10 cellular contexts compared by ENCODE assay signal in the genomic region with DNA sequence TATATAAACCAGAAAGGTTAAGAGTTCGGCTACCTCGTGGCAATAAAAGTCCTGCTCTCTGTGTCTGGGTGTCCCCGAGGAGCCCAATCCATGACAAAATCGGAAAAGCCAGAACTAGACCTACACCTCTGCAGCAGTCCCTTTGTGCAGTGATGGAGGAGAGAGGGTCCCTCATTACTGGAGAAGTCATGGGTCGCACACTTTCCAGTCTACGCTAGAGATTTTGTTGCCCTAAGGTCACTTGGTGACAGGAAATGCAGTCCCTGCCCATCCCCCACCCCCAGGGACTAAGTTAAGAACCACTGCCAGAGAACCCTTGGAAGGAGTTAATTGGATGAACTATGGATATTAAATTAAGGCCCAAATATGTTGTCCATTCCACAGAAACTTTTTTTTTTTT.
DNase-seq lines count a peak whose midpoint lies in the region; ATAC-seq and TF ChIP-seq lines count a peak whose summit lies in the region.
"Had no signal": no experiment of that assay in that cellular context is flagged by ENCODE, and none has a peak within 500 bp of the region (broad histone marks: within the 10 kb centered on the region; RNA-seq: fewer than 3 reads in every experiment).

No MANE protein-coding gene starts in this region.

- WGBS in right lobe of liver (ENCODE audit: insufficient coverage, low coverage, low lambda C conversion rate, missing lambda C conversion rate): 75% methylated on average over 6 of the region's 6 CpGs
- 69% methylated on average over 6 of the region's 6 CpGs for WGBS in smooth muscle cell (ENCODE audit: low lambda C conversion rate)

- no peaks in the 10 kb centered on the region for H3K27me3 ChIP-seq in HUES48 (ENCODE audit: control insufficient read depth, insufficient read depth, low read length)
- H3K27me3 ChIP-seq in right lobe of liver: no peaks in the 10 kb centered on the region
- H3K27me3 ChIP-seq in smooth muscle cell (ENCODE audit: low read depth): no peaks in the 10 kb centered on the region

- no peak overlapping the region for H2AFZ ChIP-seq in smooth muscle cell (ENCODE audit: low read depth)

- no peak for TF ChIP-seq POLR2A in right lobe of liver (IDR thresholded peaks at IDR 0.05)

- H3K4me3 ChIP-seq in HUES48 (ENCODE audit: low read depth, low read length): peak overlapping the region; percentile 40
- H3K4me3 ChIP-seq in right lobe of liver: no peak overlapping the region
- H3K4me3 ChIP-seq in smooth muscle cell: no peak overlapping the region

- DNase-seq in caudate nucleus (lab: John Stamatoyannopoulos, UW) (no peak), right lobe of liver (no peak), smooth muscle cell (lab: John Stamatoyannopoulos, UW; ENCODE audit: unreplicated experiment) (no peak), mesenteric fat pad (ENCODE audit: low spot score) (no peak), amygdala (lab: John Stamatoyannopoulos, UW) (no peak), activated gamma-delta T cell (lab: John Stamatoyannopoulos, UW) (no peak), 8988T (no peak)
- DNase-seq: activated naive CD8-positive, alpha-beta T cell treated with anti-CD3 and anti-CD28 coated beads, Interleukin-2, amount 10 ng/mL, durations not matched to agents 7 days and 5 days; NCI-H1048 had no signal

- H3K27ac ChIP-seq in HUES48 (ENCODE audit: low read depth, low read length) (peak overlapping the region; percentile 95), caudate nucleus (ENCODE audit: low read depth, low read length) (peak overlapping the region; percentile 95), right lobe of liver (peak overlapping the region; percentile 51 to 73 (median 56)), smooth muscle cell (ENCODE audit: low read depth) (peak overlapping the region; percentile 93)

- no peak for TF ChIP-seq CTCF in right lobe of liver (IDR thresholded peaks at IDR 0.05)
- no peak for TF ChIP-seq CTCF in smooth muscle cell (IDR thresholded peaks at IDR 0.05; ENCODE audit: borderline replicate concordance, insufficient read depth, poor library complexity, severe bottlenecking)

- peak overlapping the region; percentile 68 for H3K9ac ChIP-seq in HUES48 (ENCODE audit: low read depth, low read length)
- peak overlapping the region; percentile 34 for H3K9ac ChIP-seq in smooth muscle cell (ENCODE audit: low read depth)

- peaks cover 45% of the 10 kb centered on the region for H3F3A ChIP-seq in smooth muscle cell (ENCODE audit: low read depth)

- H3K4me1 ChIP-seq in HUES48 (ENCODE audit: control insufficient read depth, insufficient read depth, low read length): peaks cover 51% of the 10 kb centered on the region
- peaks cover 0 to 18% (median 10%) of the 10 kb centered on the region in 4 donors for H3K4me1 ChIP-seq in right lobe of liver
- peaks cover 27% of the 10 kb centered on the region for H3K4me1 ChIP-seq in smooth muscle cell (ENCODE audit: low read depth)

- no peaks in the 10 kb centered on the region for H4K20me1 ChIP-seq in smooth muscle cell (ENCODE audit: low read depth)

- peak overlapping the region; percentile 27 for H3K4me2 ChIP-seq in smooth muscle cell

- H3K79me2 ChIP-seq in smooth muscle cell (ENCODE audit: low read depth): no peaks in the 10 kb centered on the region

- intact Hi-C loops in right lobe of liver (cut with DNase I): no loop called here

- no peaks in the 10 kb centered on the region for H3K36me3 ChIP-seq in HUES48 (ENCODE audit: control insufficient read depth, insufficient read depth, low read length)
- H3K36me3 ChIP-seq in right lobe of liver: no peaks in the 10 kb centered on the region
- no peaks in the 10 kb centered on the region for H3K36me3 ChIP-seq in smooth muscle cell (ENCODE audit: low read depth)

- H3K9me3 ChIP-seq in HUES48 (ENCODE audit: control insufficient read depth, insufficient read depth, low read length) (peaks cover 10% of the 10 kb centered on the region), right lobe of liver (no peaks in the 10 kb centered on the region), smooth muscle cell (replicated peaks; ENCODE audit: low read depth) (no peaks in the 10 kb centered on the region)

- ATAC-seq in right lobe of liver: no peak
